1 cellular context compared by ENCODE assay signal in the genomic region with DNA sequence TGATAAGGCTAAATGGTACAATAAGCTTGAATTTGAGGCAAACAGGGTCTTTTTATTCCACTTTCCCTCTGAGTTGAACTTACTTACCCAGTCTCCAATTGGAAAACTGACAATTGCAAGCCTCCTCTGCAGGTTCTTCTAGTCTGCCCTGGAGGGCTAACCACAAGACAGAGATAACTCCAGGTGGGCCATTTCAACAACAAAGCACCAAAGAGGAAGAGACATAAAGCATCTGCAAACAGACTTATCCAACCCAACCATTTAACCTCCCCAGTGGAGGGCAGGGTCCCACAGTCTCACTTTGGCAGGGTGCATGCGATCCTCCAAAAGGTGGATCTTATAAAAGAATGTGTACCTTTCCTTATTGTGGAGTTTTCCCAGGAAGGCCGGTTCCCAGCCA.
A peak's percentile ranks its signal among the peaks of the same experiment; 100 is the strongest.
TF ChIP-seq lines count a peak whose summit lies in the region.

No MANE protein-coding gene starts in this region.

TF ChIP-seq in GM23338, 12 proteins besides CTCF, POLR2A, EP300 and RAD21 (continued from another document):
- TF ChIP-seq, protein P1, sequence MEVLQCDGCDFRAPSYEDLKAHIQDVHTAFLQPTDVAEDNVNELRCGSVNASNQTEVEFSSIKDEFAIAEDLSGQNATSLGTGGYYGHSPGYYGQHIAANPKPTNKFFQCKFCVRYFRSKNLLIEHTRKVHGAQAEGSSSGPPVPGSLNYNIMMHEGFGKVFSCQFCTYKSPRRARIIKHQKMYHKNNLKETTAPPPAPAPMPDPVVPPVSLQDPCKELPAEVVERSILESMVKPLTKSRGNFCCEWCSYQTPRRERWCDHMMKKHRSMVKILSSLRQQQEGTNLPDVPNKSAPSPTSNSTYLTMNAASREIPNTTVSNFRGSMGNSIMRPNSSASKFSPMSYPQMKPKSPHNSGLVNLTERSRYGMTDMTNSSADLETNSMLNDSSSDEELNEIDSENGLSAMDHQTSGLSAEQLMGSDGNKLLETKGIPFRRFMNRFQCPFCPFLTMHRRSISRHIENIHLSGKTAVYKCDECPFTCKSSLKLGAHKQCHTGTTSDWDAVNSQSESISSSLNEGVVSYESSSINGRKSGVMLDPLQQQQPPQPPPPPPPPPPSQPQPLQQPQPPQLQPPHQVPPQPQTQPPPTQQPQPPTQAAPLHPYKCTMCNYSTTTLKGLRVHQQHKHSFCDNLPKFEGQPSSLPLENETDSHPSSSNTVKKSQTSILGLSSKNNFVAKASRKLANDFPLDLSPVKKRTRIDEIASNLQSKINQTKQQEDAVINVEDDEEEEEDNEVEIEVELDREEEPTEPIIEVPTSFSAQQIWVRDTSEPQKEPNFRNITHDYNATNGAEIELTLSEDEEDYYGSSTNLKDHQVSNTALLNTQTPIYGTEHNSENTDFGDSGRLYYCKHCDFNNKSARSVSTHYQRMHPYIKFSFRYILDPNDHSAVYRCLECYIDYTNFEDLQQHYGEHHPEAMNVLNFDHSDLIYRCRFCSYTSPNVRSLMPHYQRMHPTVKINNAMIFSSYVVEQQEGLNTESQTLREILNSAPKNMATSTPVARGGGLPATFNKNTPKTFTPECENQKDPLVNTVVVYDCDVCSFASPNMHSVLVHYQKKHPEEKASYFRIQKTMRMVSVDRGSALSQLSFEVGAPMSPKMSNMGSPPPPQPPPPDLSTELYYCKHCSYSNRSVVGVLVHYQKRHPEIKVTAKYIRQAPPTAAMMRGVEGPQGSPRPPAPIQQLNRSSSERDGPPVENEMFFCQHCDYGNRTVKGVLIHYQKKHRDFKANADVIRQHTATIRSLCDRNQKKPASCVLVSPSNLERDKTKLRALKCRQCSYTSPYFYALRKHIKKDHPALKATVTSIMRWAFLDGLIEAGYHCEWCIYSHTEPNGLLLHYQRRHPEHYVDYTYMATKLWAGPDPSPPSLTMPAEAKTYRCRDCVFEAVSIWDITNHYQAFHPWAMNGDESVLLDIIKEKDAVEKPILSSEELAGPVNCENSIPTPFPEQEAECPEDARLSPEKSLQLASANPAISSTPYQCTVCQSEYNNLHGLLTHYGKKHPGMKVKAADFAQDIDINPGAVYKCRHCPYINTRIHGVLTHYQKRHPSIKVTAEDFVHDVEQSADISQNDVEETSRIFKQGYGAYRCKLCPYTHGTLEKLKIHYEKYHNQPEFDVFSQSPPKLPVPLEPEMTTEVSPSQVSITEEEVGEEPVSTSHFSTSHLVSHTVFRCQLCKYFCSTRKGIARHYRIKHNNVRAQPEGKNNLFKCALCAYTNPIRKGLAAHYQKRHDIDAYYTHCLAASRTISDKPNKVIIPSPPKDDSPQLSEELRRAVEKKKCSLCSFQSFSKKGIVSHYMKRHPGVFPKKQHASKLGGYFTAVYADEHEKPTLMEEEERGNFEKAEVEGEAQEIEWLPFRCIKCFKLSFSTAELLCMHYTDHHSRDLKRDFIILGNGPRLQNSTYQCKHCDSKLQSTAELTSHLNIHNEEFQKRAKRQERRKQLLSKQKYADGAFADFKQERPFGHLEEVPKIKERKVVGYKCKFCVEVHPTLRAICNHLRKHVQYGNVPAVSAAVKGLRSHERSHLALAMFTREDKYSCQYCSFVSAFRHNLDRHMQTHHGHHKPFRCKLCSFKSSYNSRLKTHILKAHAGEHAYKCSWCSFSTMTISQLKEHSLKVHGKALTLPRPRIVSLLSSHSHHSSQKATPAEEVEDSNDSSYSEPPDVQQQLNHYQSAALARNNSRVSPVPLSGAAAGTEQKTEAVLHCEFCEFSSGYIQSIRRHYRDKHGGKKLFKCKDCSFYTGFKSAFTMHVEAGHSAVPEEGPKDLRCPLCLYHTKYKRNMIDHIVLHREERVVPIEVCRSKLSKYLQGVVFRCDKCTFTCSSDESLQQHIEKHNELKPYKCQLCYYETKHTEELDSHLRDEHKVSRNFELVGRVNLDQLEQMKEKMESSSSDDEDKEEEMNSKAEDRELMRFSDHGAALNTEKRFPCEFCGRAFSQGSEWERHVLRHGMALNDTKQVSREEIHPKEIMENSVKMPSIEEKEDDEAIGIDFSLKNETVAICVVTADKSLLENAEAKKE (CRISPR knock-in tag; IDR thresholded peaks at IDR 0.05): peak; percentile 51; the same call in 1 of the 2 replicates
- TF ChIP-seq ZNF114 (CRISPR knock-in tag; IDR thresholded peaks at IDR 0.05) (no peak), ZNF331 (CRISPR knock-in tag; IDR thresholded peaks at IDR 0.05; ENCODE audit: low read depth) (no peak)
- TF ChIP-seq, protein P2, sequence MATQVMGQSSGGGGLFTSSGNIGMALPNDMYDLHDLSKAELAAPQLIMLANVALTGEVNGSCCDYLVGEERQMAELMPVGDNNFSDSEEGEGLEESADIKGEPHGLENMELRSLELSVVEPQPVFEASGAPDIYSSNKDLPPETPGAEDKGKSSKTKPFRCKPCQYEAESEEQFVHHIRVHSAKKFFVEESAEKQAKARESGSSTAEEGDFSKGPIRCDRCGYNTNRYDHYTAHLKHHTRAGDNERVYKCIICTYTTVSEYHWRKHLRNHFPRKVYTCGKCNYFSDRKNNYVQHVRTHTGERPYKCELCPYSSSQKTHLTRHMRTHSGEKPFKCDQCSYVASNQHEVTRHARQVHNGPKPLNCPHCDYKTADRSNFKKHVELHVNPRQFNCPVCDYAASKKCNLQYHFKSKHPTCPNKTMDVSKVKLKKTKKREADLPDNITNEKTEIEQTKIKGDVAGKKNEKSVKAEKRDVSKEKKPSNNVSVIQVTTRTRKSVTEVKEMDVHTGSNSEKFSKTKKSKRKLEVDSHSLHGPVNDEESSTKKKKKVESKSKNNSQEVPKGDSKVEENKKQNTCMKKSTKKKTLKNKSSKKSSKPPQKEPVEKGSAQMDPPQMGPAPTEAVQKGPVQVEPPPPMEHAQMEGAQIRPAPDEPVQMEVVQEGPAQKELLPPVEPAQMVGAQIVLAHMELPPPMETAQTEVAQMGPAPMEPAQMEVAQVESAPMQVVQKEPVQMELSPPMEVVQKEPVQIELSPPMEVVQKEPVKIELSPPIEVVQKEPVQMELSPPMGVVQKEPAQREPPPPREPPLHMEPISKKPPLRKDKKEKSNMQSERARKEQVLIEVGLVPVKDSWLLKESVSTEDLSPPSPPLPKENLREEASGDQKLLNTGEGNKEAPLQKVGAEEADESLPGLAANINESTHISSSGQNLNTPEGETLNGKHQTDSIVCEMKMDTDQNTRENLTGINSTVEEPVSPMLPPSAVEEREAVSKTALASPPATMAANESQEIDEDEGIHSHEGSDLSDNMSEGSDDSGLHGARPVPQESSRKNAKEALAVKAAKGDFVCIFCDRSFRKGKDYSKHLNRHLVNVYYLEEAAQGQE (IDR thresholded peaks at IDR 0.05; ENCODE audit: unreplicated experiment): no peak
